20 cellular contexts compared by ENCODE assay signal in genomic region chr12:5466521-5466960, GRCh38. TPM values are rescaled to one million over a fixed set of nuclear protein-coding genes. Genes with fewer than 3 reads are reported as not detected.
DNase-seq lines count a peak whose midpoint lies in the region; TF ChIP-seq lines count a peak whose summit lies in the region.
"Had no signal": no experiment of that assay in that cellular context is flagged by ENCODE, and none has a peak within 500 bp of the region (broad histone marks: within the 10 kb centered on the region; RNA-seq: fewer than 3 reads in every experiment).

No MANE protein-coding gene starts in this region.

- H3K4me2 ChIP-seq in fibroblast of lung (ENCODE audit: extremely low read depth, insufficient read depth, low read length) = no peak overlapping the region
- H3K4me2 ChIP-seq: BLaER1, KMS-11, PC-9 had no signal

- peak; percentile 81 for DNase-seq in AG10803 (ENCODE audit: low read depth)
- DNase-seq in fibroblast of lung (ENCODE audit: low read depth in 2 of 2) = peak in 1 of 2 donors; percentile 19
- no peak for DNase-seq in tibial artery
- DNase-seq in esophagus squamous epithelium (lab: John Stamatoyannopoulos, UW) = no peak
- DNase-seq in RWPE1 (ENCODE audit: low spot score) = no peak
- no peak for DNase-seq in NCI-H2196 treated with DMSO at 0.1 percent for 48 hours (lab: John Stamatoyannopoulos, UW; ENCODE audit: unreplicated experiment)
- DNase-seq in WERI-Rb-1 = no peak
- DNase-seq: CD8-positive, alpha-beta memory T cell; DMS79; GDM1; GOT3; NCI-H1092; NCI-H2081 treated with DMSO at 0.1 percent for 48 hours; NCI-H2227 treated with DMSO at 0.1 percent for 48 hours; NCI-H524; PC-9 had no signal

- no peaks in the 10 kb centered on the region for H3K4me1 ChIP-seq in HEK293 (ENCODE audit: control insufficient read depth, insufficient read depth, low read length)
- H3K4me1 ChIP-seq in fibroblast of lung (ENCODE audit: control insufficient read depth, extremely low read depth, insufficient read depth, low read length) = peaks cover 3% of the 10 kb centered on the region
- H3K4me1 ChIP-seq in tibial artery = peaks cover 0 to 67% (median 14%) of the 10 kb centered on the region in 4 donors
- peaks cover 0 to 9% (median 0%) of the 10 kb centered on the region in 3 donors for H3K4me1 ChIP-seq in esophagus squamous epithelium
- H3K4me1 ChIP-seq: BLaER1 had no signal

- WGBS in esophagus squamous epithelium, 2 donors = 21 to 23% methylated on average over 5 of the region's 5 CpGs

- intact Hi-C loops in tibial artery (cut with DNase I; ENCODE audit: low total_unique reads) = no loop called here
- intact Hi-C loops in esophagus squamous epithelium (cut with DNase I) = no loop called here

- H4K20me1 ChIP-seq in fibroblast of lung (ENCODE audit: control insufficient read depth, extremely low read depth, insufficient read depth, low read length) = no peaks in the 10 kb centered on the region
- H4K20me1 ChIP-seq: BLaER1 had no signal

- H3K9ac ChIP-seq in fibroblast of lung (ENCODE audit: insufficient read depth, low read length) = no peak overlapping the region
- H3K9ac ChIP-seq: BLaER1, KMS-11 had no signal

- H3K27ac ChIP-seq in HEK293 (ENCODE audit: extremely low read depth, low read depth, low read length) (no peak overlapping the region), fibroblast of lung (ENCODE audit: insufficient read depth, low read length) (peak overlapping the region; percentile 16), tibial artery (peak overlapping the region; percentile 66), esophagus squamous epithelium (peak overlapping the region in 1 of 4 donors; percentile 44), RWPE1 (no peak overlapping the region), WERI-Rb-1 (no peak overlapping the region)
- H3K27ac ChIP-seq: BLaER1, KMS-11, PC-9 had no signal

- H3K27me3 ChIP-seq in fibroblast of lung (ENCODE audit: control insufficient read depth, insufficient read depth, low read length) (no peaks in the 10 kb centered on the region), tibial artery (no peaks in the 10 kb centered on the region), esophagus squamous epithelium (peaks cover 0 to 10% (median 0%) of the 10 kb centered on the region in 4 donors), WERI-Rb-1 (ENCODE audit: insufficient read depth, low read depth, severe bottlenecking) (no peaks in the 10 kb centered on the region)
- H3K27me3 ChIP-seq: BLaER1 had no signal

- CTCF ChIA-PET in HEK293 (lab: Yijun Ruan, JAX) = no interaction called here
- CTCF ChIA-PET in RWPE1 (lab: Yijun Ruan, JAX) = no interaction called here

- no peak overlapping the region for H2AFZ ChIP-seq in fibroblast of lung (ENCODE audit: low read length)
- H2AFZ ChIP-seq: PC-9 had no signal

- no peaks in the 10 kb centered on the region for H3K79me2 ChIP-seq in fibroblast of lung (ENCODE audit: control insufficient read depth, insufficient read depth, low read length)

- H3K9me3 ChIP-seq in HEK293 (ENCODE audit: control insufficient read depth, insufficient read depth, low read depth, low read length) = no peaks in the 10 kb centered on the region
- H3K9me3 ChIP-seq in fibroblast of lung (ENCODE audit: control insufficient read depth, insufficient read depth, low read depth, low read length) = no peaks in the 10 kb centered on the region
- no peaks in the 10 kb centered on the region for H3K9me3 ChIP-seq in tibial artery
- no peaks in the 10 kb centered on the region for H3K9me3 ChIP-seq in esophagus squamous epithelium
- peaks cover 7% of the 10 kb centered on the region for H3K9me3 ChIP-seq in WERI-Rb-1 (ENCODE audit: severe bottlenecking)
- H3K9me3 ChIP-seq: BLaER1 had no signal

- POLR2A ChIA-PET in HEK293 (lab: Yijun Ruan, JAX) (no interaction called here), RWPE1 (lab: Yijun Ruan, JAX; ENCODE audit: low non-redundant PET) (no interaction called here)

- H3K4me3 ChIP-seq in AG10803 (ENCODE audit: low read length) (no peak overlapping the region), HEK293 (ENCODE audit: low read depth, low read length) (no peak overlapping the region), fibroblast of lung (replicated peaks in 1 of 4; ENCODE audit: control extremely low read depth in 1 of 4, insufficient read depth in 1 of 4, low read depth in 3 of 4, low read length in 4 of 4) (no peak overlapping the region), tibial artery (peak overlapping the region in 1 of 2 donors; percentile 16), esophagus squamous epithelium (no peak overlapping the region), WERI-Rb-1 (ENCODE audit: low read depth, low read length) (no peak overlapping the region)
- H3K4me3 ChIP-seq: BLaER1, PC-9 had no signal

- no peaks in the 10 kb centered on the region for H3K36me3 ChIP-seq in HEK293 (ENCODE audit: control insufficient read depth in 2 of 2, insufficient read depth in 1 of 2, low read length in 2 of 2)
- H3K36me3 ChIP-seq in fibroblast of lung (ENCODE audit: control insufficient read depth, insufficient read depth, low read length) = no peaks in the 10 kb centered on the region
- H3K36me3 ChIP-seq in tibial artery = peaks cover 0 to 3% (median 0%) of the 10 kb centered on the region in 3 donors
- H3K36me3 ChIP-seq in esophagus squamous epithelium = no peaks in the 10 kb centered on the region
- H3K36me3 ChIP-seq in WERI-Rb-1 = no peaks in the 10 kb centered on the region
- H3K36me3 ChIP-seq: BLaER1 had no signal

- TF ChIP-seq CTCF in AG10803 (conservative IDR thresholded peaks at IDR 0.05; ENCODE audit: low read length) = no peak
- no peak for TF ChIP-seq CTCF in HEK293 (tag by site-specific recombination; IDR thresholded peaks at IDR 0.05)
- no peak for TF ChIP-seq CTCF in fibroblast of lung (conservative IDR thresholded peaks at IDR 0.05 in 1 of 2, IDR thresholded peaks at IDR 0.05 in 1 of 2; ENCODE audit: low read depth in 1 of 2, low read length in 2 of 2)
- no peak for TF ChIP-seq CTCF in tibial artery (IDR thresholded peaks at IDR 0.05)
- no peak for TF ChIP-seq CTCF in esophagus squamous epithelium (IDR thresholded peaks at IDR 0.05)
- TF ChIP-seq CTCF in RWPE1 (conservative IDR thresholded peaks at IDR 0.05; ENCODE audit: low read depth) = no peak
- no peak for TF ChIP-seq CTCF in WERI-Rb-1 (IDR thresholded peaks at IDR 0.05; ENCODE audit: low read depth, low read length)

- no peak for TF ChIP-seq POLR2A in esophagus squamous epithelium (IDR thresholded peaks at IDR 0.05)

TF ChIP-seq in HEK293, 187 proteins besides CTCF, POLR2A, EP300 and RAD21:
- TF ChIP-seq SCRT2 (tag by site-specific recombination; IDR thresholded peaks at IDR 0.05) = peak; percentile 53; the same call in 1 of the 2 replicates
- no peak for TF ChIP-seq KLF10 (tag by site-specific recombination; IDR thresholded peaks at IDR 0.05)
- TF ChIP-seq ZNF654 (tag by site-specific recombination; IDR thresholded peaks at IDR 0.05; ENCODE audit: low read depth) = no peak

RNA-seq across cellular contexts. Expression of gene NTF3, which starts 34.6 kb away (rescaled TPM):
- total RNA-seq in fibroblast of lung = 1.5 and 5.9 TPM in 2 replicates
- polyA plus RNA-seq in fibroblast of lung = 11.2 and 12.5 TPM in 2 replicates
- 9.5 and 10.2 TPM in 2 replicates for polyA plus RNA-seq in fibroblast of lung (2012)
- polyA minus RNA-seq in fibroblast of lung (ENCODE audit: low replicate concordance) = 13.3 and 14.7 TPM in 2 replicates
- total RNA-seq in esophagus squamous epithelium = 1 to 10 TPM in 3 of 4 donors, under 1 TPM in 1; 0.30 to 7.6 (median 1.9) TPM
- total RNA-seq: CD8-positive, alpha-beta memory T cell; HepG2; PC-9 had no signal
- polyA plus RNA-seq: CD8-positive, alpha-beta memory T cell; HepG2 had no signal

Comparison
In these comparisons a context has a peak if more than half of its experiments do, and no peak if none do; other contexts are left out.
1. H3K27ac ChIP-seq: peak in fibroblast of lung (single experiment) and tibial artery (2 of 2); none in HEK293 (single experiment), RWPE1 (single experiment) and WERI-Rb-1 (single experiment).